ENCODE assay signal across 8 cellular contexts in the genomic region with DNA sequence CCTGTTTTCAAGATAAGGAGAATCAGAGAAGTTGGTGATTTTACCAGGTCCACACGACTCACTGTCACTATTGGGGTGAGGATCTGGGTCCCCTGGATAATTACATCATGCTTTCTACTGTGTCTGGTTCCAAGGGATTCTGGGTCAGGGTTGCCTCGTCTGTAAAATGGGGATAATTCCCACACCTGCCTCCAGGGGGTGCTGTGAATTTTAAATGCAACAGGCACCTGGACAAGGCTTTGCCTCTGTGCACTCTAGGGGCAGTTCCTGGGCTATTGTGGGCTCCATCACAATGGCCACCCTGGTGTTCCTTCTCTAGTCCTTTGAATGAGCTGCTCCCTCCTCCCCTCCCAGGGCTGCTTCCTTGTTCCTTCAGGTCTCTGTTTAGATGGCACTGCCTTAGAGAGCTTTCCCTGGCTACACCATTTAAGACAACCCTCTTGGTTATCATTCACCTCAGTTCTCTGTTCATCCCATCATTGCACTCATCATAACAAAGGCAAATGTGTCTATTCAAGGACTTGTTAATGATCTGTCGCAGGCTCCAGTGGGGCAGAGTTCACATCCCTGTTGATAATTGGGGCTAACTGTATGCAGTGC.
DNase-seq lines count a peak whose midpoint lies in the region; TF ChIP-seq lines count a peak whose summit lies in the region.

No MANE protein-coding gene starts in this region.

- H3K4me3 ChIP-seq in foreskin fibroblast (ENCODE audit: low read depth in 1 of 2, low read length in 2 of 2) (no peak overlapping the region), retinal pigment epithelial cell (ENCODE audit: low read length) (no peak overlapping the region)

- TF ChIP-seq CTCF in foreskin fibroblast (IDR thresholded peaks at IDR 0.05; ENCODE audit: low read depth, low read length), result peak; percentile 62
- TF ChIP-seq CTCF in retinal pigment epithelial cell (conservative IDR thresholded peaks at IDR 0.05; ENCODE audit: low read depth, low read length), result peak; percentile 67

- DNase-seq in NK-92 treated with Interleukin-12 subunit alpha and Interleukin-12 subunit beta, amount 100 ng/mL, for 24 hours (lab: John Stamatoyannopoulos, UW), result peak; percentile 25
- no peak for DNase-seq in NK-92 (lab: John Stamatoyannopoulos, UW; ENCODE audit: unreplicated experiment)
- DNase-seq in NCI-H1048 (lab: John Stamatoyannopoulos, UW), result peak; percentile 7
- DNase-seq in activated T-cell treated with anti-CD3 and anti-CD28 coated beads for 4 hours, result peak; percentile 14
- peak; percentile 14 to 63 for DNase-seq in foreskin fibroblast
- DNase-seq in retinal pigment epithelial cell (ENCODE audit: low read depth), result no peak
- DNase-seq in NCI-H226, result no peak
- DNase-seq in ureter (ENCODE audit: low spot score), result no peak

Comparison
In these comparisons a context has a peak if more than half of its experiments do, and no peak if none do; other contexts are left out.
1. DNase-seq: peak in NK-92 treated with Interleukin-12 subunit alpha and Interleukin-12 subunit beta, amount 100 ng/mL, for 24 hours (single experiment), NCI-H1048 (single experiment), activated T-cell treated with anti-CD3 and anti-CD28 coated beads for 4 hours (single experiment) and foreskin fibroblast (2 of 2); none in NK-92 (single experiment), retinal pigment epithelial cell (single experiment), NCI-H226 (single experiment) and ureter (single experiment).